Comparison of ENCODE assay signal across 1 cellular context in the genomic region with DNA sequence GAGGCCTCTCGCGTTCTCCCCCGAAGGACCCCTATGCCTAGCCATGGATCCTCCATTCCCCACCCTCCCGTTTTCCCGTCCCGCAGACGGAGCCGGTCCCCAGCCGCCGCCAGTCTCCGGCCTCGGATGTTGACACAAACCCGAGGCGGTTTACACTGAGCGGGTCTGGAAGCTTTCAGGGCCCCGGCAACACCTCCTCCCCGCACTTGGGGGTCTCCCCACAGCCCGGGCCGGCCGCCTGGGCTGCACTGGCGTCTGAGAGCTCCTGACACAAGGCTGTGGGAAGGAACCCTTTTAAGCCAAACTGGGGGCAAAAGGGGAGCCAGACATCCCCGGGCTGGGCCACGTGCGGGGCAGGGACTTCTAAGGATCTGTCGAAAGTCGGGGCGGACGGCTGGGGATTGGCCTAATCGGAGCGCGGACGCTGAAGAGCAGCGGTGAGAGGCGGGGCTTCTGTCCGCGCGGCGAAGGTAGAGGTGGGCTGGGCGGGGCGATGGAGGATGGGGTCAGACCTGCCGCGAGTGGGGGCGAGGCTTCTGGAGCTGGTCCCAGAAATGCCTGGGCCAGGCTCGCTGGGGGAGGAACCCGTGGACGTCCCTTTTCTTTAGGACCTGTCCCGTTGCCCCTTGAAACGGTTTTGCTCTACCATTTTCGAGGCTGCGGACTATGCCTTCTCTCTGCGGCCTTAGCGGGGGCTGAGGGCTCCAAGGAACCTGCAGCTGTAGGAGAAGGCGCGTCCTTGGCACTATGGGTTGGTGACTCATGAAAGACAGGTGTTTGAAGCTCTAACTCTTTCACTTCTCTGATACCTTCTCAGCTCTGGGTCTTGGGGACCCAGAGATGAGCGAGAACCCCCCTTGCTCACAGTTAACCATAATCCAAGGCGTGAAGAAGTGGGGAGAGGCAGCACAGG.
A peak's percentile ranks its signal among the peaks of the same experiment; 100 is the strongest.
TF ChIP-seq lines count a peak whose summit lies in the region.

No MANE protein-coding gene starts in this region.

TF ChIP-seq in WTC11, 78 proteins besides CTCF, POLR2A, EP300 and RAD21 (continued from another document and continues in another):
- TF ChIP-seq, protein P1, sequence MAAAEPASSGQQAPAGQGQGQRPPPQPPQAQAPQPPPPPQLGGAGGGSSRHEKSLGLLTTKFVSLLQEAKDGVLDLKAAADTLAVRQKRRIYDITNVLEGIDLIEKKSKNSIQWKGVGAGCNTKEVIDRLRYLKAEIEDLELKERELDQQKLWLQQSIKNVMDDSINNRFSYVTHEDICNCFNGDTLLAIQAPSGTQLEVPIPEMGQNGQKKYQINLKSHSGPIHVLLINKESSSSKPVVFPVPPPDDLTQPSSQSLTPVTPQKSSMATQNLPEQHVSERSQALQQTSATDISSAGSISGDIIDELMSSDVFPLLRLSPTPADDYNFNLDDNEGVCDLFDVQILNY (CRISPR knock-in tag; IDR thresholded peaks at IDR 0.05): peak; percentile 78; the same call in 1 of the 2 replicates
- TF ChIP-seq ZNF121 (CRISPR knock-in tag; IDR thresholded peaks at IDR 0.05) (no peak), EMX1 (CRISPR knock-in tag; IDR thresholded peaks at IDR 0.05) (no peak), SOX15 (CRISPR knock-in tag; IDR thresholded peaks at IDR 0.05) (no peak), FOXK1 (CRISPR knock-in tag; IDR thresholded peaks at IDR 0.05) (0 out of 2 replicates have a peak, but pooled peaks have one; percentile 72), CREM (CRISPR knock-in tag; IDR thresholded peaks at IDR 0.05) (peak; percentile 49; the same call in 1 of the 2 replicates), JAZF1 (CRISPR knock-in tag; IDR thresholded peaks at IDR 0.05) (no peak), TEAD1 (CRISPR knock-in tag; IDR thresholded peaks at IDR 0.05) (0 out of 2 replicates have a peak, but pooled peaks have one; percentile 44), ZNF138 (CRISPR knock-in tag; conservative IDR thresholded peaks at IDR 0.05) (0 out of 2 replicates have a peak, but pooled peaks have one; percentile 46), FOXP1 (CRISPR knock-in tag; IDR thresholded peaks at IDR 0.05; ENCODE audit: borderline replicate concordance) (peak; percentile 79), NFE2L1 (CRISPR knock-in tag; IDR thresholded peaks at IDR 0.05) (peak; percentile 78; the same call in 1 of the 2 replicates), TEAD4 (CRISPR knock-in tag; IDR thresholded peaks at IDR 0.05) (no peak), RELA (CRISPR knock-in tag; IDR thresholded peaks at IDR 0.05; ENCODE audit: borderline replicate concordance) (no peak), ZNF263 (CRISPR knock-in tag; IDR thresholded peaks at IDR 0.05; ENCODE audit: low read depth) (no peak), IRF2 (CRISPR knock-in tag; IDR thresholded peaks at IDR 0.05; ENCODE audit: borderline replicate concordance, low read depth) (no peak), ZNF416 (CRISPR knock-in tag; IDR thresholded peaks at IDR 0.05) (no peak), ZNF219 (CRISPR knock-in tag; IDR thresholded peaks at IDR 0.05; ENCODE audit: borderline replicate concordance) (no peak), NFATC4 (CRISPR knock-in tag; IDR thresholded peaks at IDR 0.05) (no peak), SP1 (CRISPR knock-in tag; conservative IDR thresholded peaks at IDR 0.05) (no peak), NR3C1 (CRISPR knock-in tag; conservative IDR thresholded peaks at IDR 0.05; ENCODE audit: low read depth) (no peak), GTF2I (CRISPR knock-in tag; conservative IDR thresholded peaks at IDR 0.05) (no peak), CREB1 (CRISPR knock-in tag; IDR thresholded peaks at IDR 0.05) (0 out of 2 replicates have a peak, but pooled peaks have one; percentile 63), GRHL2 (CRISPR knock-in tag; IDR thresholded peaks at IDR 0.05; ENCODE audit: insufficient replicate concordance, severe bottlenecking) (no peak), ZBTB21 (CRISPR knock-in tag; IDR thresholded peaks at IDR 0.05; ENCODE audit: borderline replicate concordance) (peak; percentile 78), ETV6 (CRISPR knock-in tag; IDR thresholded peaks at IDR 0.05) (peak; percentile 89), SMAD4 (CRISPR knock-in tag; IDR thresholded peaks at IDR 0.05) (no peak), NFYB (CRISPR knock-in tag; conservative IDR thresholded peaks at IDR 0.05; ENCODE audit: low read depth) (peak; percentile 41; the same call in 1 of the 2 replicates)
- TF ChIP-seq, protein P2, sequence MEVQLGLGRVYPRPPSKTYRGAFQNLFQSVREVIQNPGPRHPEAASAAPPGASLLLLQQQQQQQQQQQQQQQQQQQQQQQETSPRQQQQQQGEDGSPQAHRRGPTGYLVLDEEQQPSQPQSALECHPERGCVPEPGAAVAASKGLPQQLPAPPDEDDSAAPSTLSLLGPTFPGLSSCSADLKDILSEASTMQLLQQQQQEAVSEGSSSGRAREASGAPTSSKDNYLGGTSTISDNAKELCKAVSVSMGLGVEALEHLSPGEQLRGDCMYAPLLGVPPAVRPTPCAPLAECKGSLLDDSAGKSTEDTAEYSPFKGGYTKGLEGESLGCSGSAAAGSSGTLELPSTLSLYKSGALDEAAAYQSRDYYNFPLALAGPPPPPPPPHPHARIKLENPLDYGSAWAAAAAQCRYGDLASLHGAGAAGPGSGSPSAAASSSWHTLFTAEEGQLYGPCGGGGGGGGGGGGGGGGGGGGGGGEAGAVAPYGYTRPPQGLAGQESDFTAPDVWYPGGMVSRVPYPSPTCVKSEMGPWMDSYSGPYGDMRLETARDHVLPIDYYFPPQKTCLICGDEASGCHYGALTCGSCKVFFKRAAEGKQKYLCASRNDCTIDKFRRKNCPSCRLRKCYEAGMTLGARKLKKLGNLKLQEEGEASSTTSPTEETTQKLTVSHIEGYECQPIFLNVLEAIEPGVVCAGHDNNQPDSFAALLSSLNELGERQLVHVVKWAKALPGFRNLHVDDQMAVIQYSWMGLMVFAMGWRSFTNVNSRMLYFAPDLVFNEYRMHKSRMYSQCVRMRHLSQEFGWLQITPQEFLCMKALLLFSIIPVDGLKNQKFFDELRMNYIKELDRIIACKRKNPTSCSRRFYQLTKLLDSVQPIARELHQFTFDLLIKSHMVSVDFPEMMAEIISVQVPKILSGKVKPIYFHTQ (CRISPR knock-in tag; IDR thresholded peaks at IDR 0.05): no peak
- TF ChIP-seq, protein P3, sequence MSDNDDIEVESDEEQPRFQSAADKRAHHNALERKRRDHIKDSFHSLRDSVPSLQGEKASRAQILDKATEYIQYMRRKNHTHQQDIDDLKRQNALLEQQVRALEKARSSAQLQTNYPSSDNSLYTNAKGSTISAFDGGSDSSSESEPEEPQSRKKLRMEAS (CRISPR knock-in tag; IDR thresholded peaks at IDR 0.05): peak; percentile 94
- TF ChIP-seq, protein P4, sequence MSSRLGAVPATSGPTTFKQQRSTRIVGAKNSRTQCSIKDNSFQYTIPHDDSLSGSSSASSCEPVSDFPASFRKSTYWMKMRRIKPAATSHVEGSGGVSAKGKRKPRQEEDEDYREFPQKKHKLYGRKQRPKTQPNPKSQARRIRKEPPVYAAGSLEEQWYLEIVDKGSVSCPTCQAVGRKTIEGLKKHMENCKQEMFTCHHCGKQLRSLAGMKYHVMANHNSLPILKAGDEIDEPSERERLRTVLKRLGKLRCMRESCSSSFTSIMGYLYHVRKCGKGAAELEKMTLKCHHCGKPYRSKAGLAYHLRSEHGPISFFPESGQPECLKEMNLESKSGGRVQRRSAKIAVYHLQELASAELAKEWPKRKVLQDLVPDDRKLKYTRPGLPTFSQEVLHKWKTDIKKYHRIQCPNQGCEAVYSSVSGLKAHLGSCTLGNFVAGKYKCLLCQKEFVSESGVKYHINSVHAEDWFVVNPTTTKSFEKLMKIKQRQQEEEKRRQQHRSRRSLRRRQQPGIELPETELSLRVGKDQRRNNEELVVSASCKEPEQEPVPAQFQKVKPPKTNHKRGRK (CRISPR knock-in tag; IDR thresholded peaks at IDR 0.05; ENCODE audit: borderline replicate concordance): no peak
- TF ChIP-seq, protein P5, sequence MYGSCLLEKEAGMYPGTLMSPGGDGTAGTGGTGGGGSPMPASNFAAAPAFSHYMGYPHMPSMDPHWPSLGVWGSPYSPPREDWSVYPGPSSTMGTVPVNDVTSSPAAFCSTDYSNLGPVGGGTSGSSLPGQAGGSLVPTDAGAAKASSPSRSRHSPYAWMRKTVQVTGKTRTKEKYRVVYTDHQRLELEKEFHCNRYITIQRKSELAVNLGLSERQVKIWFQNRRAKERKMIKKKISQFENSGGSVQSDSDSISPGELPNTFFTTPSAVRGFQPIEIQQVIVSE (CRISPR knock-in tag; IDR thresholded peaks at IDR 0.05; ENCODE audit: borderline replicate concordance): no peak
- TF ChIP-seq, protein P6, sequence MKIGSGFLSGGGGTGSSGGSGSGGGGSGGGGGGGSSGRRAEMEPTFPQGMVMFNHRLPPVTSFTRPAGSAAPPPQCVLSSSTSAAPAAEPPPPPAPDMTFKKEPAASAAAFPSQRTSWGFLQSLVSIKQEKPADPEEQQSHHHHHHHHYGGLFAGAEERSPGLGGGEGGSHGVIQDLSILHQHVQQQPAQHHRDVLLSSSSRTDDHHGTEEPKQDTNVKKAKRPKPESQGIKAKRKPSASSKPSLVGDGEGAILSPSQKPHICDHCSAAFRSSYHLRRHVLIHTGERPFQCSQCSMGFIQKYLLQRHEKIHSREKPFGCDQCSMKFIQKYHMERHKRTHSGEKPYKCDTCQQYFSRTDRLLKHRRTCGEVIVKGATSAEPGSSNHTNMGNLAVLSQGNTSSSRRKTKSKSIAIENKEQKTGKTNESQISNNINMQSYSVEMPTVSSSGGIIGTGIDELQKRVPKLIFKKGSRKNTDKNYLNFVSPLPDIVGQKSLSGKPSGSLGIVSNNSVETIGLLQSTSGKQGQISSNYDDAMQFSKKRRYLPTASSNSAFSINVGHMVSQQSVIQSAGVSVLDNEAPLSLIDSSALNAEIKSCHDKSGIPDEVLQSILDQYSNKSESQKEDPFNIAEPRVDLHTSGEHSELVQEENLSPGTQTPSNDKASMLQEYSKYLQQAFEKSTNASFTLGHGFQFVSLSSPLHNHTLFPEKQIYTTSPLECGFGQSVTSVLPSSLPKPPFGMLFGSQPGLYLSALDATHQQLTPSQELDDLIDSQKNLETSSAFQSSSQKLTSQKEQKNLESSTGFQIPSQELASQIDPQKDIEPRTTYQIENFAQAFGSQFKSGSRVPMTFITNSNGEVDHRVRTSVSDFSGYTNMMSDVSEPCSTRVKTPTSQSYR (CRISPR knock-in tag; IDR thresholded peaks at IDR 0.05): peak; percentile 68; the same call in 1 of the 2 replicates
- TF ChIP-seq, protein P7, sequence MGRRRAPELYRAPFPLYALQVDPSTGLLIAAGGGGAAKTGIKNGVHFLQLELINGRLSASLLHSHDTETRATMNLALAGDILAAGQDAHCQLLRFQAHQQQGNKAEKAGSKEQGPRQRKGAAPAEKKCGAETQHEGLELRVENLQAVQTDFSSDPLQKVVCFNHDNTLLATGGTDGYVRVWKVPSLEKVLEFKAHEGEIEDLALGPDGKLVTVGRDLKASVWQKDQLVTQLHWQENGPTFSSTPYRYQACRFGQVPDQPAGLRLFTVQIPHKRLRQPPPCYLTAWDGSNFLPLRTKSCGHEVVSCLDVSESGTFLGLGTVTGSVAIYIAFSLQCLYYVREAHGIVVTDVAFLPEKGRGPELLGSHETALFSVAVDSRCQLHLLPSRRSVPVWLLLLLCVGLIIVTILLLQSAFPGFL (CRISPR knock-in tag; IDR thresholded peaks at IDR 0.05; ENCODE audit: borderline replicate concordance): no peak
- TF ChIP-seq, protein P8, sequence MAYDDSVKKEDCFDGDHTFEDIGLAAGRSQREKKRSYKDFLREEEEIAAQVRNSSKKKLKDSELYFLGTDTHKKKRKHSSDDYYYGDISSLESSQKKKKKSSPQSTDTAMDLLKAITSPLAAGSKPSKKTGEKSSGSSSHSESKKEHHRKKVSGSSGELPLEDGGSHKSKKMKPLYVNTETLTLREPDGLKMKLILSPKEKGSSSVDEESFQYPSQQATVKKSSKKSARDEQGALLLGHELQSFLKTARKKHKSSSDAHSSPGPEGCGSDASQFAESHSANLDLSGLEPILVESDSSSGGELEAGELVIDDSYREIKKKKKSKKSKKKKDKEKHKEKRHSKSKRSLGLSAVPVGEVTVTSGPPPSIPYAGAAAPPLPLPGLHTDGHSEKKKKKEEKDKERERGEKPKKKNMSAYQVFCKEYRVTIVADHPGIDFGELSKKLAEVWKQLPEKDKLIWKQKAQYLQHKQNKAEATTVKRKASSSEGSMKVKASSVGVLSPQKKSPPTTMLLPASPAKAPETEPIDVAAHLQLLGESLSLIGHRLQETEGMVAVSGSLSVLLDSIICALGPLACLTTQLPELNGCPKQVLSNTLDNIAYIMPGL (CRISPR knock-in tag; IDR thresholded peaks at IDR 0.05): 0 out of 2 replicates have a peak, but pooled peaks have one; percentile 36
- TF ChIP-seq, protein P9, sequence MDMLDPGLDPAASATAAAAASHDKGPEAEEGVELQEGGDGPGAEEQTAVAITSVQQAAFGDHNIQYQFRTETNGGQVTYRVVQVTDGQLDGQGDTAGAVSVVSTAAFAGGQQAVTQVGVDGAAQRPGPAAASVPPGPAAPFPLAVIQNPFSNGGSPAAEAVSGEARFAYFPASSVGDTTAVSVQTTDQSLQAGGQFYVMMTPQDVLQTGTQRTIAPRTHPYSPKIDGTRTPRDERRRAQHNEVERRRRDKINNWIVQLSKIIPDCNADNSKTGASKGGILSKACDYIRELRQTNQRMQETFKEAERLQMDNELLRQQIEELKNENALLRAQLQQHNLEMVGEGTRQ (CRISPR knock-in tag; IDR thresholded peaks at IDR 0.05): peak; percentile 55
- TF ChIP-seq, protein P10, sequence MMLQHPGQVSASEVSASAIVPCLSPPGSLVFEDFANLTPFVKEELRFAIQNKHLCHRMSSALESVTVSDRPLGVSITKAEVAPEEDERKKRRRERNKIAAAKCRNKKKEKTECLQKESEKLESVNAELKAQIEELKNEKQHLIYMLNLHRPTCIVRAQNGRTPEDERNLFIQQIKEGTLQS (CRISPR knock-in tag; conservative IDR thresholded peaks at IDR 0.05): no peak
- TF ChIP-seq, protein P11, sequence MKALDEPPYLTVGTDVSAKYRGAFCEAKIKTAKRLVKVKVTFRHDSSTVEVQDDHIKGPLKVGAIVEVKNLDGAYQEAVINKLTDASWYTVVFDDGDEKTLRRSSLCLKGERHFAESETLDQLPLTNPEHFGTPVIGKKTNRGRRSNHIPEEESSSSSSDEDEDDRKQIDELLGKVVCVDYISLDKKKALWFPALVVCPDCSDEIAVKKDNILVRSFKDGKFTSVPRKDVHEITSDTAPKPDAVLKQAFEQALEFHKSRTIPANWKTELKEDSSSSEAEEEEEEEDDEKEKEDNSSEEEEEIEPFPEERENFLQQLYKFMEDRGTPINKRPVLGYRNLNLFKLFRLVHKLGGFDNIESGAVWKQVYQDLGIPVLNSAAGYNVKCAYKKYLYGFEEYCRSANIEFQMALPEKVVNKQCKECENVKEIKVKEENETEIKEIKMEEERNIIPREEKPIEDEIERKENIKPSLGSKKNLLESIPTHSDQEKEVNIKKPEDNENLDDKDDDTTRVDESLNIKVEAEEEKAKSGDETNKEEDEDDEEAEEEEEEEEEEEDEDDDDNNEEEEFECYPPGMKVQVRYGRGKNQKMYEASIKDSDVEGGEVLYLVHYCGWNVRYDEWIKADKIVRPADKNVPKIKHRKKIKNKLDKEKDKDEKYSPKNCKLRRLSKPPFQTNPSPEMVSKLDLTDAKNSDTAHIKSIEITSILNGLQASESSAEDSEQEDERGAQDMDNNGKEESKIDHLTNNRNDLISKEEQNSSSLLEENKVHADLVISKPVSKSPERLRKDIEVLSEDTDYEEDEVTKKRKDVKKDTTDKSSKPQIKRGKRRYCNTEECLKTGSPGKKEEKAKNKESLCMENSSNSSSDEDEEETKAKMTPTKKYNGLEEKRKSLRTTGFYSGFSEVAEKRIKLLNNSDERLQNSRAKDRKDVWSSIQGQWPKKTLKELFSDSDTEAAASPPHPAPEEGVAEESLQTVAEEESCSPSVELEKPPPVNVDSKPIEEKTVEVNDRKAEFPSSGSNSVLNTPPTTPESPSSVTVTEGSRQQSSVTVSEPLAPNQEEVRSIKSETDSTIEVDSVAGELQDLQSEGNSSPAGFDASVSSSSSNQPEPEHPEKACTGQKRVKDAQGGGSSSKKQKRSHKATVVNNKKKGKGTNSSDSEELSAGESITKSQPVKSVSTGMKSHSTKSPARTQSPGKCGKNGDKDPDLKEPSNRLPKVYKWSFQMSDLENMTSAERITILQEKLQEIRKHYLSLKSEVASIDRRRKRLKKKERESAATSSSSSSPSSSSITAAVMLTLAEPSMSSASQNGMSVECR (CRISPR knock-in tag; IDR thresholded peaks at IDR 0.05; ENCODE audit: borderline replicate concordance): peak; percentile 34; the same call in 1 of the 2 replicates
